In the genomic region with DNA sequence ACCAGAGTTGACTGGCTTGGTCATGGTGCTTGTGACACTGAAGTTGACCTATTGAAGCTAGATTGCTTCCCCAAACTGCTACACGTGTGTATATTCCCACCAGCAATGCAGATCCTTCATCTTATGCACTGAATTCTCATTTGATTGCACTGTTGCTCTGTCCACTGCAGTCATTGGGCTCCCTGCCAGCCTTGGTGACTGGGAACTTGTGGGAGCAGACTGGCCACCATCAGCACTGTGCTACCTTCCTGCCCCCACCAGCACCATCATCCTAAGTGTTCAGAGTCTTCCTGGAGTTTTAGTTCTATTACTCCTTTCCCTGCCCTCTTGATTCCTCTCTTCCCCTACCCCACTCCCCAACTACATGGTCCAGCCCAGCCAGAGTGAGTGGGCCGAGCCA, we compare ENCODE assay signal across 17 cellular contexts.
DNase-seq lines count a peak whose midpoint lies in the region; ATAC-seq lines count a peak whose summit lies in the region.
"Had no signal": no experiment of that assay in that cellular context is flagged by ENCODE, and none has a peak within 500 bp of the region (broad histone marks: within the 10 kb centered on the region; RNA-seq: fewer than 3 reads in every experiment).

No MANE protein-coding gene starts in this region.

- no peak for ATAC-seq in left lobe of liver
- no peak for ATAC-seq in HG02938 (IDR thresholded peaks at IDR 0.05; ENCODE audit: unreplicated experiment)
- ATAC-seq: CD8-positive, alpha-beta T cell; GM23338 had no signal

- DNase-seq in NOMO-1 treated with DMSO at 0.1 percent for 48 hours (lab: John Stamatoyannopoulos, UW; ENCODE audit: unreplicated experiment), result peak; percentile 2
- DNase-seq in NOMO-1 (lab: John Stamatoyannopoulos, UW; ENCODE audit: unreplicated experiment in 2 of 2), result no peak
- DNase-seq in LHCN-M2 (ENCODE audit: low read depth), result peak; percentile 5
- DNase-seq in RPMI7951 (ENCODE audit: low read depth), result peak; percentile 13
- DNase-seq in myocyte (ENCODE audit: low read depth), result peak; percentile 4
- DNase-seq in left lobe of liver (ENCODE audit: low spot score), result no peak
- DNase-seq in HCEC 1CT, result no peak
- DNase-seq: Caco-2; CD4-positive, CD25-positive, alpha-beta regulatory T cell; CD8-positive, alpha-beta T cell; DMS153; DND-41; GF-D8; H9; HFFc6 had no signal

Comparison
In these comparisons a context has a peak if more than half of its experiments do, and no peak if none do; other contexts are left out.
1. DNase-seq: peak in NOMO-1 treated with DMSO at 0.1 percent for 48 hours (single experiment), LHCN-M2 (single experiment), RPMI7951 (single experiment) and myocyte (single experiment); none in NOMO-1 (0 of 2), left lobe of liver (single experiment) and HCEC 1CT (single experiment).